1 cellular context compared by ENCODE assay signal in genomic region chr16:84732674-84733352, GRCh38.
TF ChIP-seq lines count a peak whose summit lies in the region.

No MANE protein-coding gene starts in this region.

TF ChIP-seq in K562, 482 proteins besides CTCF, POLR2A, EP300 and RAD21 (continued from another document and continues in another):
- TF ChIP-seq ARID3A (IDR thresholded peaks at IDR 0.05; ENCODE audit: borderline replicate concordance, low read depth, low read length) (peak; percentile 81), RFX7 (CRISPR knock-in tag; IDR thresholded peaks at IDR 0.05) (no peak), ZNF592 (IDR thresholded peaks at IDR 0.05) (peak; percentile 94), SRSF1 (IDR thresholded peaks at IDR 0.05; ENCODE audit: low read depth, low read length) (no peak), ZNF507 (tag; conservative IDR thresholded peaks at IDR 0.05) (no peak), SMARCB1 (IDR thresholded peaks at IDR 0.05; ENCODE audit: insufficient read length, low read depth) (no peak), BHLHE40 (IDR thresholded peaks at IDR 0.05; ENCODE audit: low read length) (no peak), DMBX1 (CRISPR knock-in tag; IDR thresholded peaks at IDR 0.05; ENCODE audit: borderline replicate concordance) (peak; percentile 42), TAF1 (IDR thresholded peaks at IDR 0.05; ENCODE audit: control insufficient read depth, extremely low read depth, insufficient read depth, low read length, severe bottlenecking) (no peak), GATA2 (CRISPR knock-in tag; IDR thresholded peaks at IDR 0.05) (peak; percentile 44; the same call in 1 of the 2 replicates), ZFP1 (CRISPR knock-in tag; IDR thresholded peaks at IDR 0.05) (no peak), ZNF445 (CRISPR knock-in tag; IDR thresholded peaks at IDR 0.05; ENCODE audit: low read depth) (no peak), CCNT2 (IDR thresholded peaks at IDR 0.05; ENCODE audit: borderline replicate concordance, extremely low read depth, insufficient read length, low read depth, low read length) (peak; percentile 27), HEY1 (CRISPR knock-in tag; IDR thresholded peaks at IDR 0.05; ENCODE audit: borderline replicate concordance) (no peak), TAL1 (IDR thresholded peaks at IDR 0.05) (peak; percentile 82), ZNF23 (CRISPR knock-in tag; IDR thresholded peaks at IDR 0.05) (no peak), ELK1 (CRISPR knock-in tag; IDR thresholded peaks at IDR 0.05) (no peak), MLX (CRISPR knock-in tag; conservative IDR thresholded peaks at IDR 0.05) (no peak), CREB3 (tag; conservative IDR thresholded peaks at IDR 0.05; ENCODE audit: low read depth) (0 out of 2 replicates have a peak, but pooled peaks have one; percentile 41), ZBTB12 (CRISPR knock-in tag; IDR thresholded peaks at IDR 0.05) (no peak), DPF2 (IDR thresholded peaks at IDR 0.05) (peak; percentile 95), RCOR1 (IDR thresholded peaks at IDR 0.05; ENCODE audit: borderline replicate concordance in 1 of 2, low read depth in 2 of 2, low read length in 2 of 2) (peak; percentile 90 to 97), SMARCA4 (IDR thresholded peaks at IDR 0.05) (peak; percentile 92), KLF13 (tag; IDR thresholded peaks at IDR 0.05; ENCODE audit: borderline replicate concordance, low read depth) (no peak), ELF2 (CRISPR knock-in tag; IDR thresholded peaks at IDR 0.05) (peak; percentile 63; the same call in 1 of the 2 replicates), L3MBTL2 (IDR thresholded peaks at IDR 0.05) (peak; percentile 50; the same call in 1 of the 2 replicates), SIX5 (IDR thresholded peaks at IDR 0.05; ENCODE audit: borderline replicate concordance in 1 of 2, insufficient read depth in 1 of 2, low read depth in 1 of 2, low read length in 2 of 2) (peak in 1 of 2 experiments; percentile 10; a peak in 1 of 4 replicates), MYNN (IDR thresholded peaks at IDR 0.05) (0 out of 2 replicates have a peak, but pooled peaks have one; percentile 43), MYNN (CRISPR knock-in tag; IDR thresholded peaks at IDR 0.05) (no peak), ZNF583 (CRISPR knock-in tag; IDR thresholded peaks at IDR 0.05) (peak; percentile 22; the same call in 1 of the 2 replicates), CREB3L1 (IDR thresholded peaks at IDR 0.05; ENCODE audit: borderline replicate concordance, low read depth) (0 out of 2 replicates have a peak, but pooled peaks have one; percentile 61), NFRKB (IDR thresholded peaks at IDR 0.05; ENCODE audit: low read depth) (peak; percentile 75), BCL6 (CRISPR knock-in tag; IDR thresholded peaks at IDR 0.05) (no peak), KHSRP (IDR thresholded peaks at IDR 0.05) (peak; percentile 16; the same call in 1 of the 2 replicates), AFF4 (CRISPR knock-in tag; IDR thresholded peaks at IDR 0.05) (no peak), ZBTB49 (CRISPR knock-in tag; IDR thresholded peaks at IDR 0.05; ENCODE audit: borderline replicate concordance) (no peak), ATF2 (CRISPR knock-in tag; IDR thresholded peaks at IDR 0.05) (no peak), ZBED1 (IDR thresholded peaks at IDR 0.05) (no peak), ZNF707 (CRISPR knock-in tag; conservative IDR thresholded peaks at IDR 0.05) (no peak), RBM15 (IDR thresholded peaks at IDR 0.05; ENCODE audit: insufficient read depth, low read length) (no peak), SMAD4 (CRISPR knock-in tag; conservative IDR thresholded peaks at IDR 0.05) (peak; percentile 89), GTF2B (IDR thresholded peaks at IDR 0.05; ENCODE audit: extremely low read depth, insufficient read length) (no peak)
